Comparison of ENCODE assay signal across 8 cellular contexts in the genomic region with DNA sequence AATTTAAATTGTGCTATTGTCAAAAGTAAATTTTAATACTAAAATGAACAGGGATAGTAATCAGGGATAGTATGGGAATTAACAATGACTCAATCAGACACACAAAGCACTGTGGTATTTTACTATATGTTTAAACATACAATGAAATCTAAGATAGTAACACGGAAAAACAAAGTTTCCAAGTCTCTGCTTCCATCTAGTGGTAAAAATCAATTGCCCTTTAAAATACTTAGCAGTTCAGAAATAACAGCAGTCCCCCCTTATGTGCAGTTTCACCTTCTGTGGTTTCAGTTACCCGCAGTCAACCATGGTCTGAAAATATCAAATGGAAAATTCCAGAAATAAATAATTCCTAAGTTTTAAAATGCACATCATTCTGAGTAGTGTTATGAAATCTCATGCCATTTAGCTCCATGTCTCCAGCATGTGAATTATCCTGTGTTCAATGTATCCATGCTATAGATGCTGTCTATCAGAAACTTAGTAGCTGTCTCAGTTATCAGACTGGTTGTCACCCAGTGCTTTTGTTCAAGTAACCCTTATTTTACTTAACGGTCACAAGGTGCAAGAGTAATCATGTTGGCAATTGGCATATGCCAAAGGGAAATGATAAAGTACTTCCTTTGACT. TPM values are rescaled to one million over a fixed set of nuclear protein-coding genes. Genes with fewer than 3 reads are reported as not detected.
A peak's percentile ranks its signal among the peaks of the same experiment; 100 is the strongest.
DNase-seq lines count a peak whose midpoint lies in the region; ATAC-seq, FAIRE-seq and TF ChIP-seq lines count a peak whose summit lies in the region.

No MANE protein-coding gene starts in this region.

- ATAC-seq in GM23338: no peak

- H3K79me2 ChIP-seq in GM23338 (replicated peaks; ENCODE audit: insufficient read depth): no peaks in the 10 kb centered on the region

- H3K27ac Mint-ChIP-seq in GM23338 (no peak overlapping the region), progenitor cell of endocrine pancreas (no peak overlapping the region)

- H4K20me1 ChIP-seq in GM23338 (replicated peaks; ENCODE audit: insufficient read depth): no peaks in the 10 kb centered on the region

- no peak overlapping the region for H3K4me2 ChIP-seq in GM23338

- H3K27me3 ChIP-seq in GM23338 (ENCODE audit: insufficient read depth): no peaks in the 10 kb centered on the region
- no peaks in the 10 kb centered on the region for H3K27me3 ChIP-seq in bronchial epithelial cell (ENCODE audit: control insufficient read depth, insufficient read depth, low read length)

- H3K9me3 Mint-ChIP-seq in GM23338 (no peaks in the 10 kb centered on the region), progenitor cell of endocrine pancreas (ENCODE audit: low read depth) (no peaks in the 10 kb centered on the region)

- H3K36me3 ChIP-seq in GM23338 (ENCODE audit: insufficient read depth) (no peaks in the 10 kb centered on the region), bronchial epithelial cell (ENCODE audit: control insufficient read depth, insufficient read depth, low read length) (no peaks in the 10 kb centered on the region)

- no peak for FAIRE-seq in bronchial epithelial cell (lab: Jason Lieb, UNC)

- in situ Hi-C loops in G401 (cut with HindIII; ENCODE audit: low sequenced_read_pairs): no loop called here

- H3K27ac ChIP-seq in GM23338 (ENCODE audit: low read depth): no peak overlapping the region

- no peak overlapping the region for H3K4me3 ChIP-seq in GM23338
- H3K4me3 ChIP-seq in bronchial epithelial cell (ENCODE audit: low read depth, low read length): no peak overlapping the region

- TF ChIP-seq CTCF in GM23338 (conservative IDR thresholded peaks at IDR 0.05; ENCODE audit: low read depth in 2 of 2) (peak; percentile 56 to 67; a peak in 3 of 4 replicates), bronchial epithelial cell (IDR thresholded peaks at IDR 0.05; ENCODE audit: insufficient read depth, low read length, severe bottlenecking) (peak; percentile 37), progenitor cell of endocrine pancreas (IDR thresholded peaks at IDR 0.05; ENCODE audit: unreplicated experiment) (peak; percentile 61)

- H2AFZ ChIP-seq in GM23338: no peak overlapping the region

- DNase-seq in G401 (ENCODE audit: low spot score): peak; percentile 18
- peak; percentile 62 for DNase-seq in GM23338 (ENCODE audit: low spot score)
- DNase-seq in NCI-H69 (lab: John Stamatoyannopoulos, UW): peak; percentile 24
- DNase-seq in bronchial epithelial cell (ENCODE audit: low read depth): peak; percentile 66
- no peak for DNase-seq in progenitor cell of endocrine pancreas (ENCODE audit: low spot score, unreplicated experiment)
- DNase-seq in activated gamma-delta T cell treated with Interleukin-2 at 50 U/mL for 16 hours: no peak
- DNase-seq in NCI-H1092 treated with DMSO at 0.1 percent for 48 hours (lab: John Stamatoyannopoulos, UW): no peak
- DNase-seq in GOT3 (lab: John Stamatoyannopoulos, UW): no peak

- H3K4me1 Mint-ChIP-seq in GM23338 (peaks cover 4% of the 10 kb centered on the region; the same call in 1 of the 3 replicates), progenitor cell of endocrine pancreas (ENCODE audit: low read depth) (no peaks in the 10 kb centered on the region)

- H3K4me1 ChIP-seq in GM23338 (ENCODE audit: insufficient read depth): peaks cover 21% of the 10 kb centered on the region

- H3K4me3 Mint-ChIP-seq in GM23338: no peak overlapping the region
- H3K4me3 Mint-ChIP-seq in progenitor cell of endocrine pancreas (ENCODE audit: low read depth): no peak overlapping the region

- no peaks in the 10 kb centered on the region for H3F3A ChIP-seq in GM23338 (replicated peaks; ENCODE audit: low read depth)

- H3K9me2 ChIP-seq in GM23338 (ENCODE audit: insufficient read depth): no peaks in the 10 kb centered on the region

- H3K36me3 Mint-ChIP-seq in GM23338 (ENCODE audit: low read depth) (peaks cover 4% of the 10 kb centered on the region; the same call in 1 of the 3 replicates), progenitor cell of endocrine pancreas (ENCODE audit: insufficient read depth) (peaks cover 3% of the 10 kb centered on the region)

- H3K27me3 Mint-ChIP-seq in GM23338 (ENCODE audit: insufficient read depth, low read depth, poor library complexity) (no peaks in the 10 kb centered on the region), progenitor cell of endocrine pancreas (no peaks in the 10 kb centered on the region)

TF ChIP-seq in GM23338, 12 proteins besides CTCF, POLR2A, EP300 and RAD21 (continues in another document):
- TF ChIP-seq, protein P1, sequence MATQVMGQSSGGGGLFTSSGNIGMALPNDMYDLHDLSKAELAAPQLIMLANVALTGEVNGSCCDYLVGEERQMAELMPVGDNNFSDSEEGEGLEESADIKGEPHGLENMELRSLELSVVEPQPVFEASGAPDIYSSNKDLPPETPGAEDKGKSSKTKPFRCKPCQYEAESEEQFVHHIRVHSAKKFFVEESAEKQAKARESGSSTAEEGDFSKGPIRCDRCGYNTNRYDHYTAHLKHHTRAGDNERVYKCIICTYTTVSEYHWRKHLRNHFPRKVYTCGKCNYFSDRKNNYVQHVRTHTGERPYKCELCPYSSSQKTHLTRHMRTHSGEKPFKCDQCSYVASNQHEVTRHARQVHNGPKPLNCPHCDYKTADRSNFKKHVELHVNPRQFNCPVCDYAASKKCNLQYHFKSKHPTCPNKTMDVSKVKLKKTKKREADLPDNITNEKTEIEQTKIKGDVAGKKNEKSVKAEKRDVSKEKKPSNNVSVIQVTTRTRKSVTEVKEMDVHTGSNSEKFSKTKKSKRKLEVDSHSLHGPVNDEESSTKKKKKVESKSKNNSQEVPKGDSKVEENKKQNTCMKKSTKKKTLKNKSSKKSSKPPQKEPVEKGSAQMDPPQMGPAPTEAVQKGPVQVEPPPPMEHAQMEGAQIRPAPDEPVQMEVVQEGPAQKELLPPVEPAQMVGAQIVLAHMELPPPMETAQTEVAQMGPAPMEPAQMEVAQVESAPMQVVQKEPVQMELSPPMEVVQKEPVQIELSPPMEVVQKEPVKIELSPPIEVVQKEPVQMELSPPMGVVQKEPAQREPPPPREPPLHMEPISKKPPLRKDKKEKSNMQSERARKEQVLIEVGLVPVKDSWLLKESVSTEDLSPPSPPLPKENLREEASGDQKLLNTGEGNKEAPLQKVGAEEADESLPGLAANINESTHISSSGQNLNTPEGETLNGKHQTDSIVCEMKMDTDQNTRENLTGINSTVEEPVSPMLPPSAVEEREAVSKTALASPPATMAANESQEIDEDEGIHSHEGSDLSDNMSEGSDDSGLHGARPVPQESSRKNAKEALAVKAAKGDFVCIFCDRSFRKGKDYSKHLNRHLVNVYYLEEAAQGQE (IDR thresholded peaks at IDR 0.05; ENCODE audit: unreplicated experiment): no peak
- TF ChIP-seq, protein P2, sequence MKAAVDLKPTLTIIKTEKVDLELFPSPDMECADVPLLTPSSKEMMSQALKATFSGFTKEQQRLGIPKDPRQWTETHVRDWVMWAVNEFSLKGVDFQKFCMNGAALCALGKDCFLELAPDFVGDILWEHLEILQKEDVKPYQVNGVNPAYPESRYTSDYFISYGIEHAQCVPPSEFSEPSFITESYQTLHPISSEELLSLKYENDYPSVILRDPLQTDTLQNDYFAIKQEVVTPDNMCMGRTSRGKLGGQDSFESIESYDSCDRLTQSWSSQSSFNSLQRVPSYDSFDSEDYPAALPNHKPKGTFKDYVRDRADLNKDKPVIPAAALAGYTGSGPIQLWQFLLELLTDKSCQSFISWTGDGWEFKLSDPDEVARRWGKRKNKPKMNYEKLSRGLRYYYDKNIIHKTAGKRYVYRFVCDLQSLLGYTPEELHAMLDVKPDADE (IDR thresholded peaks at IDR 0.05): no peak
- TF ChIP-seq STAT1 (IDR thresholded peaks at IDR 0.05; ENCODE audit: unreplicated experiment) (no peak), POLR2AphosphoS5 (IDR thresholded peaks at IDR 0.05; ENCODE audit: low read depth) (no peak), EZH2phosphoT487 (IDR thresholded peaks at IDR 0.05; ENCODE audit: unreplicated experiment) (no peak), CREB1 (CRISPR knock-in tag; IDR thresholded peaks at IDR 0.05; ENCODE audit: low read depth) (no peak)

RNA-seq across cellular contexts. Expression of a gene that starts 58.5 kb away (rescaled TPM):
- 8.6 and 9.9 TPM in 2 replicates for total RNA-seq in G401 (2014; rRNA removed; shearing (Covaris generic))
- 17.5 and 19.8 TPM in 2 replicates for total RNA-seq in GM23338 (2014; rRNA removed; shearing (Covaris generic))
- 52.4 and 72.9 TPM in 2 replicates for polyA plus RNA-seq in GM23338 (2016; fragmentation: Nextera tagmentation; extraction: Ambion mirVana)
- 5.5 and 7.8 TPM in 2 replicates for total RNA-seq in bronchial epithelial cell
- total RNA-seq in progenitor cell of endocrine pancreas: 34.5 and 38.3 TPM in 2 replicates

Comparison
In these comparisons a context has a peak if more than half of its experiments do, and no peak if none do; other contexts are left out.
1. DNase-seq: peak in G401 (single experiment), GM23338 (single experiment), NCI-H69 (single experiment) and bronchial epithelial cell (single experiment); none in progenitor cell of endocrine pancreas (single experiment), activated gamma-delta T cell treated with Interleukin-2 at 50 U/mL for 16 hours (single experiment), NCI-H1092 treated with DMSO at 0.1 percent for 48 hours (single experiment) and GOT3 (single experiment).
2. Peak in every context shown above with its lines, with median percentiles within 50 percentile points of each other: CTCF ChIP-seq.